In genomic region chr4:176065365-176066249, GRCh38 we compare ENCODE assay signal across 2 cellular contexts.
TF ChIP-seq lines count a peak whose summit lies in the region.

Gene WDR17, plus strand, starts transcription at chr4:176065841. Its CDS starts 45,740 bp downstream, at chr4:176111581.

TF ChIP-seq in liver, 16 proteins besides CTCF, POLR2A, EP300 and RAD21 (continued from another document):
- no peak for TF ChIP-seq EGR1 (IDR thresholded peaks at IDR 0.05; ENCODE audit: low read depth in 2 of 2)
- TF ChIP-seq NR2F2 (IDR thresholded peaks at IDR 0.05), result peak; percentile 16

TF ChIP-seq in HepG2, 621 proteins besides CTCF, POLR2A, EP300 and RAD21 (continued from another document):
- TF ChIP-seq HMGXB3 (CRISPR knock-in tag; IDR thresholded peaks at IDR 0.05; ENCODE audit: borderline replicate concordance), result no peak
- TF ChIP-seq CEBPB (IDR thresholded peaks at IDR 0.05; ENCODE audit: borderline replicate concordance, low read depth, low read length), result no peak
- TF ChIP-seq, protein P1, sequence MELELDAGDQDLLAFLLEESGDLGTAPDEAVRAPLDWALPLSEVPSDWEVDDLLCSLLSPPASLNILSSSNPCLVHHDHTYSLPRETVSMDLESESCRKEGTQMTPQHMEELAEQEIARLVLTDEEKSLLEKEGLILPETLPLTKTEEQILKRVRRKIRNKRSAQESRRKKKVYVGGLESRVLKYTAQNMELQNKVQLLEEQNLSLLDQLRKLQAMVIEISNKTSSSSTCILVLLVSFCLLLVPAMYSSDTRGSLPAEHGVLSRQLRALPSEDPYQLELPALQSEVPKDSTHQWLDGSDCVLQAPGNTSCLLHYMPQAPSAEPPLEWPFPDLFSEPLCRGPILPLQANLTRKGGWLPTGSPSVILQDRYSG (CRISPR knock-in tag; IDR thresholded peaks at IDR 0.05), result no peak
- no peak for TF ChIP-seq SRSF4 (IDR thresholded peaks at IDR 0.05; ENCODE audit: low read depth, low read length, poor library complexity, severe bottlenecking)
- no peak for TF ChIP-seq ZFY (CRISPR knock-in tag; IDR thresholded peaks at IDR 0.05)
- TF ChIP-seq SAP130 (CRISPR knock-in tag; IDR thresholded peaks at IDR 0.05; ENCODE audit: low read depth), result no peak
- TF ChIP-seq, protein P2, sequence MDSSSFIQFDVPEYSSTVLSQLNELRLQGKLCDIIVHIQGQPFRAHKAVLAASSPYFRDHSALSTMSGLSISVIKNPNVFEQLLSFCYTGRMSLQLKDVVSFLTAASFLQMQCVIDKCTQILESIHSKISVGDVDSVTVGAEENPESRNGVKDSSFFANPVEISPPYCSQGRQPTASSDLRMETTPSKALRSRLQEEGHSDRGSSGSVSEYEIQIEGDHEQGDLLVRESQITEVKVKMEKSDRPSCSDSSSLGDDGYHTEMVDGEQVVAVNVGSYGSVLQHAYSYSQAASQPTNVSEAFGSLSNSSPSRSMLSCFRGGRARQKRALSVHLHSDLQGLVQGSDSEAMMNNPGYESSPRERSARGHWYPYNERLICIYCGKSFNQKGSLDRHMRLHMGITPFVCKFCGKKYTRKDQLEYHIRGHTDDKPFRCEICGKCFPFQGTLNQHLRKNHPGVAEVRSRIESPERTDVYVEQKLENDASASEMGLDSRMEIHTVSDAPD (CRISPR knock-in tag; IDR thresholded peaks at IDR 0.05), result no peak
- TF ChIP-seq, protein P3, sequence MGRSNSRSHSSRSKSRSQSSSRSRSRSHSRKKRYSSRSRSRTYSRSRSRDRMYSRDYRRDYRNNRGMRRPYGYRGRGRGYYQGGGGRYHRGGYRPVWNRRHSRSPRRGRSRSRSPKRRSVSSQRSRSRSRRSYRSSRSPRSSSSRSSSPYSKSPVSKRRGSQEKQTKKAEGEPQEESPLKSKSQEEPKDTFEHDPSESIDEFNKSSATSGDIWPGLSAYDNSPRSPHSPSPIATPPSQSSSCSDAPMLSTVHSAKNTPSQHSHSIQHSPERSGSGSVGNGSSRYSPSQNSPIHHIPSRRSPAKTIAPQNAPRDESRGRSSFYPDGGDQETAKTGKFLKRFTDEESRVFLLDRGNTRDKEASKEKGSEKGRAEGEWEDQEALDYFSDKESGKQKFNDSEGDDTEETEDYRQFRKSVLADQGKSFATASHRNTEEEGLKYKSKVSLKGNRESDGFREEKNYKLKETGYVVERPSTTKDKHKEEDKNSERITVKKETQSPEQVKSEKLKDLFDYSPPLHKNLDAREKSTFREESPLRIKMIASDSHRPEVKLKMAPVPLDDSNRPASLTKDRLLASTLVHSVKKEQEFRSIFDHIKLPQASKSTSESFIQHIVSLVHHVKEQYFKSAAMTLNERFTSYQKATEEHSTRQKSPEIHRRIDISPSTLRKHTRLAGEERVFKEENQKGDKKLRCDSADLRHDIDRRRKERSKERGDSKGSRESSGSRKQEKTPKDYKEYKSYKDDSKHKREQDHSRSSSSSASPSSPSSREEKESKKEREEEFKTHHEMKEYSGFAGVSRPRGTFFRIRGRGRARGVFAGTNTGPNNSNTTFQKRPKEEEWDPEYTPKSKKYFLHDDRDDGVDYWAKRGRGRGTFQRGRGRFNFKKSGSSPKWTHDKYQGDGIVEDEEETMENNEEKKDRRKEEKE (IDR thresholded peaks at IDR 0.05), result no peak
- no peak for TF ChIP-seq ZNF652 (CRISPR knock-in tag; IDR thresholded peaks at IDR 0.05; ENCODE audit: borderline replicate concordance, low read depth)
- no peak for TF ChIP-seq HOXA7 (CRISPR knock-in tag; IDR thresholded peaks at IDR 0.05)
- TF ChIP-seq THYN1 (CRISPR knock-in tag; IDR thresholded peaks at IDR 0.05; ENCODE audit: borderline replicate concordance, low read depth), result no peak
- TF ChIP-seq SIX4 (CRISPR knock-in tag; IDR thresholded peaks at IDR 0.05), result no peak
TF ChIP-seq in HepG2: peak in this region for 0.
